ENCODE assay signal across 8 cellular contexts in the genomic region with DNA sequence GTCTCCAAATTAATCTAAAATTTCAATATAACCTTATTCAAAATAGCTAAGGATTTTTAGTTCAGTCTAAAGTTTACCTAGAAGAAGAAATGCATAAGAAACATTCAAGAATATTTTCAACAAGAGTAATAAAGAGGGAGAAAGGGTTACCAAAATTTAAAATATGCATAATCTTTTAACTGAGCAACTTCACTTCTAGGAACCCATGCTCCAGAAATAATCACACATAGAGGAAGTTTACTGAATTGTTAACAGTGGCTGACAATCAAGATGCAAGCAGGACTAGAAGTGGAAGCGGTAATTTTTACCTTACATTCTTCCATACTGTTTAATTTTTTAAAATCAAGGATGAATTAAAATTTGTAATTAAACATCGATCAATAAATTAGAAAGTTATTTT. TPM values are rescaled to one million over a fixed set of nuclear protein-coding genes. Genes with fewer than 3 reads are reported as not detected.
DNase-seq lines count a peak whose midpoint lies in the region; ATAC-seq and TF ChIP-seq lines count a peak whose summit lies in the region.

No MANE protein-coding gene starts in this region.

- no peak overlapping the region for H2AFZ ChIP-seq in ACC112 (ENCODE audit: low read length, unreplicated experiment)

- TF ChIP-seq CTCF in HL-60 (IDR thresholded peaks at IDR 0.05; ENCODE audit: insufficient read depth, low read length) = no peak

- peaks cover 3% of the 10 kb centered on the region for H3K9me3 Mint-ChIP-seq in activated naive CD8-positive, alpha-beta T cell treated with anti-CD3 and anti-CD28 coated beads, Interleukin-2, amount 10 ng/mL, durations not matched to agents 7 days and 5 days

- H3K27ac Mint-ChIP-seq in activated naive CD8-positive, alpha-beta T cell treated with anti-CD3 and anti-CD28 coated beads, Interleukin-2, amount 10 ng/mL, durations not matched to agents 7 days and 5 days = peak overlapping the region; percentile 100

- H3K27me3 Mint-ChIP-seq in activated naive CD8-positive, alpha-beta T cell treated with anti-CD3 and anti-CD28 coated beads, Interleukin-2, amount 10 ng/mL, durations not matched to agents 7 days and 5 days = no peaks in the 10 kb centered on the region

- H3K4me3 Mint-ChIP-seq in activated naive CD8-positive, alpha-beta T cell treated with anti-CD3 and anti-CD28 coated beads, Interleukin-2, amount 10 ng/mL, durations not matched to agents 7 days and 5 days = peak overlapping the region; percentile 95

- H3K27ac ChIP-seq in ACC112 (ENCODE audit: low read depth, low read length) (peak overlapping the region; percentile 99), HL-60 (replicated peaks) (peak overlapping the region; percentile 95)

- no peak for ATAC-seq in activated naive CD8-positive, alpha-beta T cell treated with anti-CD3 and anti-CD28 coated beads, Interleukin-2, amount 10 ng/mL, durations not matched to agents 7 days and 5 days (ENCODE audit: low read depth)
- ATAC-seq in HG02938 (IDR thresholded peaks at IDR 0.05; ENCODE audit: unreplicated experiment) = no peak

- H3K4me1 Mint-ChIP-seq in activated naive CD8-positive, alpha-beta T cell treated with anti-CD3 and anti-CD28 coated beads, Interleukin-2, amount 10 ng/mL, durations not matched to agents 7 days and 5 days = peaks cover 33% of the 10 kb centered on the region

- peak overlapping the region; percentile 92 for H3K4me3 ChIP-seq in ACC112 (ENCODE audit: low read depth, low read length)
- peak overlapping the region; percentile 51 for H3K4me3 ChIP-seq in HL-60 (replicated peaks; ENCODE audit: insufficient read depth, low read length)

- POLR2A ChIA-PET in activated naive CD8-positive, alpha-beta T cell treated with anti-CD3 and anti-CD28 coated beads, Interleukin-2, amount 10 ng/mL, durations not matched to agents 7 days and 5 days (lab: Charles Lee) = no interaction called here

- H3K27me3 ChIP-seq in ACC112 (ENCODE audit: insufficient read depth, low read length) (no peaks in the 10 kb centered on the region), HL-60 (ENCODE audit: insufficient read depth, poor library complexity, severe bottlenecking) (no peaks in the 10 kb centered on the region)

- DNase-seq in HL-60 (ENCODE audit: low read depth in 1 of 2, low spot score in 1 of 2) (peak in 1 of 2 experiments; percentile 14), medulla oblongata (ENCODE audit: extremely low spot score) (peak; percentile 38), EL (no peak), NCI-H446 (lab: John Stamatoyannopoulos, UW) (no peak), HK-2 (ENCODE audit: unreplicated experiment) (no peak)
- DNase-seq in activated naive CD8-positive, alpha-beta T cell treated with anti-CD3 and anti-CD28 coated beads, Interleukin-2, amount 10 ng/mL, durations not matched to agents 7 days and 5 days = no peak

- peaks cover 4% of the 10 kb centered on the region; the same call in 1 of the 2 replicates for H3K36me3 ChIP-seq in ACC112 (ENCODE audit: insufficient read depth, low read length)

- peaks cover 29% of the 10 kb centered on the region for H3K4me1 ChIP-seq in ACC112 (ENCODE audit: control insufficient read depth, insufficient read depth, low read length, unreplicated experiment)

- peaks cover 24% of the 10 kb centered on the region for H3K36me3 Mint-ChIP-seq in activated naive CD8-positive, alpha-beta T cell treated with anti-CD3 and anti-CD28 coated beads, Interleukin-2, amount 10 ng/mL, durations not matched to agents 7 days and 5 days

- peaks cover 59% of the 10 kb centered on the region for H3K79me2 ChIP-seq in ACC112 (ENCODE audit: control insufficient read depth, insufficient read depth, low read length, unreplicated experiment)

RNA-seq across cellular contexts. Expression of a gene that starts 1.9 kb away (rescaled TPM):
- 10 to 100 TPM; 72.2 to 75.6 TPM for total RNA-seq in activated naive CD8-positive, alpha-beta T cell treated with anti-CD3 and anti-CD28 coated beads, Interleukin-2, amount 10 ng/mL, durations not matched to agents 7 days and 5 days
